In genomic region chr4:152939655-152940054, GRCh38 we compare ENCODE assay signal across 22 cellular contexts.
"Had no signal": no experiment of that assay in that cellular context is flagged by ENCODE, and none has a peak within 500 bp of the region (broad histone marks: within the 10 kb centered on the region; RNA-seq: fewer than 3 reads in every experiment).

No MANE protein-coding gene starts in this region.

- H3K27me3 ChIP-seq: vagina had no signal

- H3K9me3 Mint-ChIP-seq: activated B cell treated with CpG ODN at 0.5 μM for 24 hours; activated naive CD4-positive, alpha-beta T cell treated with anti-CD3 and anti-CD28 coated beads for 36 hours; activated naive CD8-positive, alpha-beta T cell treated with anti-CD3 and anti-CD28 coated beads, Interleukin-2, amount 10 ng/mL, durations not matched to agents 7 days and 5 days; activated T-cell treated with anti-CD3 and anti-CD28 coated beads, Interleukin-2, amount 50 U/mL, for 4 hours; immature natural killer cell; natural killer cell; stimulated activated naive B cell treated with anti-CD40 and anti-IgM and Interleukin-4, amounts not matched to agents 10 μg/mL and 1 μg/mL and 100 μg/mL, for 72 hours; T-helper 1 cell treated with Interleukin-12 subunit alpha and Interleukin-12 subunit beta and Interleukin-4 antibody, amounts not matched to agents 30 μg/mL and 1 μg/mL, for 36 hours had no signal

- H3K4me3 Mint-ChIP-seq: activated CD4-positive, alpha-beta T cell treated with anti-CD3 and anti-CD28 coated beads for 36 hours; activated naive CD4-positive, alpha-beta T cell treated with anti-CD3 and anti-CD28 coated beads for 36 hours; activated naive CD8-positive, alpha-beta T cell treated with anti-CD3 and anti-CD28 coated beads, Interleukin-2, amount 10 ng/mL, durations not matched to agents 7 days and 5 days had no signal

- H3K36me3 Mint-ChIP-seq: activated naive CD8-positive, alpha-beta T cell treated with anti-CD3 and anti-CD28 coated beads, Interleukin-2, amount 10 ng/mL, durations not matched to agents 7 days and 5 days; natural killer cell had no signal

- H3K27ac Mint-ChIP-seq: activated B cell treated with CpG ODN at 0.5 μM for 24 hours; activated CD4-positive, alpha-beta T cell treated with anti-CD3 and anti-CD28 coated beads for 36 hours; activated naive CD4-positive, alpha-beta T cell treated with anti-CD3 and anti-CD28 coated beads for 36 hours; activated naive CD8-positive, alpha-beta T cell treated with anti-CD3 and anti-CD28 coated beads, Interleukin-2, amount 10 ng/mL, durations not matched to agents 7 days and 5 days; immature natural killer cell; natural killer cell; stimulated activated naive B cell treated with anti-CD40 and anti-IgM and Interleukin-4, amounts not matched to agents 10 μg/mL and 1 μg/mL and 100 μg/mL, for 72 hours; T-helper 1 cell treated with Interleukin-12 subunit alpha and Interleukin-12 subunit beta and Interleukin-4 antibody, amounts not matched to agents 30 μg/mL and 1 μg/mL, for 36 hours had no signal

- H3K4me1 ChIP-seq: prostate gland had no signal

- DNase-seq: activated B cell treated with CpG ODN at 0.5 μM for 24 hours; activated CD4-positive, alpha-beta T cell treated with anti-CD3 and anti-CD28 coated beads for 36 hours; activated CD4-positive, alpha-beta T cell treated with anti-CD3 and anti-CD28 coated beads, Interleukin-2, amount 50 U/mL, for 4 hours; activated CD8-positive, alpha-beta memory T cell treated with anti-CD3 and anti-CD28 coated beads, Interleukin-2, amount 50 U/mL, for 48 hours; activated naive CD4-positive, alpha-beta T cell treated with anti-CD3 and anti-CD28 coated beads for 36 hours; activated naive CD8-positive, alpha-beta T cell treated with anti-CD3 and anti-CD28 coated beads, Interleukin-2, amount 10 ng/mL, durations not matched to agents 7 days and 5 days; activated T-cell treated with anti-CD3 and anti-CD28 coated beads, Interleukin-2, amount 50 U/mL, for 4 hours; amniotic stem cell; foreskin keratinocyte; immature natural killer cell; kidney glomerular epithelial cell; left lung; midbrain; natural killer cell; stimulated activated CD4-positive, alpha-beta T cell treated with anti-CD3 and anti-CD28 coated beads, Interleukin-2, amount 100 ng/mL, for 48 hours; stimulated activated CD8-positive, alpha-beta memory T cell treated with anti-CD3 and anti-CD28 coated beads, Interleukin-4, amount 100 ng/mL, for 48 hours; stimulated activated naive B cell treated with anti-CD40 and anti-IgM and Interleukin-4, amounts not matched to agents 10 μg/mL and 1 μg/mL and 100 μg/mL, for 72 hours; T1000 had no signal

- ATAC-seq: activated CD4-positive, alpha-beta T cell treated with anti-CD3 and anti-CD28 coated beads for 36 hours; activated T-cell treated with anti-CD3 and anti-CD28 coated beads, Interleukin-2, amount 50 U/mL, for 4 hours; foreskin keratinocyte; left lung; natural killer cell; stimulated activated naive B cell treated with anti-CD40 and anti-IgM and Interleukin-4, amounts not matched to agents 10 μg/mL and 1 μg/mL and 100 μg/mL, for 72 hours had no signal

- H3K4me3 ChIP-seq: coronary artery, prostate gland had no signal

- H3K27ac ChIP-seq: coronary artery, foreskin keratinocyte, left lung, vagina had no signal

- H3K9me3 ChIP-seq: left lung, prostate gland, vagina had no signal

- H3K36me3 ChIP-seq: prostate gland, vagina had no signal
